ENCODE assay signal across 8 cellular contexts in genomic region chr18:46071615-46071893, GRCh38. TPM values are rescaled to one million over a fixed set of nuclear protein-coding genes. Genes with fewer than 3 reads are reported as not detected.
A peak's percentile ranks its signal among the peaks of the same experiment; 100 is the strongest.
DNase-seq lines count a peak whose midpoint lies in the region; ATAC-seq, FAIRE-seq and TF ChIP-seq lines count a peak whose summit lies in the region.

No MANE protein-coding gene starts in this region.

- H3K9me3 Mint-ChIP-seq in astrocyte (ENCODE audit: unreplicated experiment): no peaks in the 10 kb centered on the region

- TF ChIP-seq CTCF in astrocyte (IDR thresholded peaks at IDR 0.05; ENCODE audit: insufficient read depth, low read depth, low read length): no peak
- no peak for TF ChIP-seq CTCF in left lung (IDR thresholded peaks at IDR 0.05)
- TF ChIP-seq CTCF in thoracic aorta (IDR thresholded peaks at IDR 0.05): no peak

- H3K27ac Mint-ChIP-seq in astrocyte (ENCODE audit: unreplicated experiment): no peak overlapping the region

- no peaks in the 10 kb centered on the region for H3K36me3 ChIP-seq in astrocyte (ENCODE audit: insufficient read depth, low read length)
- H3K36me3 ChIP-seq in left lung: no peaks in the 10 kb centered on the region
- H3K36me3 ChIP-seq in thoracic aorta: no peaks in the 10 kb centered on the region

- no peak for FAIRE-seq in astrocyte (lab: Jason Lieb, UNC)

- H3K79me2 ChIP-seq in astrocyte (ENCODE audit: insufficient read depth, low read length): peaks cover 11% of the 10 kb centered on the region

- H3K4me3 ChIP-seq in GM08714 (ENCODE audit: low read length) (peak overlapping the region; percentile 76), astrocyte (ENCODE audit: insufficient read depth, low read depth, low read length) (peak overlapping the region; percentile 71), left lung (peak overlapping the region; percentile 74 to 85), thoracic aorta (peak overlapping the region; percentile 79)

- peaks cover 2% of the 10 kb centered on the region for H3K36me3 Mint-ChIP-seq in astrocyte (ENCODE audit: low read depth, unreplicated experiment)

- peak overlapping the region; percentile 97 for H3K4me2 ChIP-seq in astrocyte (ENCODE audit: low read length)

- H3K4me1 ChIP-seq in astrocyte (ENCODE audit: insufficient read depth, low read length): peaks cover 20% of the 10 kb centered on the region
- peaks cover 10 to 48% of the 10 kb centered on the region in 2 donors for H3K4me1 ChIP-seq in left lung
- peaks cover 7 to 25% of the 10 kb centered on the region in 2 donors for H3K4me1 ChIP-seq in thoracic aorta (ENCODE audit: control insufficient read depth in 1 of 2, low read depth in 2 of 2)

- no peak overlapping the region for H3K27ac ChIP-seq in astrocyte (ENCODE audit: low read depth, low read length)
- peak overlapping the region; percentile 33 to 86 for H3K27ac ChIP-seq in left lung
- peak overlapping the region in 1 of 2 donors; percentile 9 for H3K27ac ChIP-seq in thoracic aorta

- H3K9me3 ChIP-seq in astrocyte (ENCODE audit: insufficient read depth, low read depth, low read length) (no peaks in the 10 kb centered on the region), left lung (no peaks in the 10 kb centered on the region), thoracic aorta (no peaks in the 10 kb centered on the region)

- no peaks in the 10 kb centered on the region for H3K27me3 ChIP-seq in astrocyte (ENCODE audit: insufficient read depth, low read length)
- no peaks in the 10 kb centered on the region for H3K27me3 ChIP-seq in left lung
- H3K27me3 ChIP-seq in thoracic aorta (replicated peaks; ENCODE audit: insufficient read depth): no peaks in the 10 kb centered on the region

- peak overlapping the region; percentile 79 for H3K4me3 Mint-ChIP-seq in astrocyte (ENCODE audit: unreplicated experiment)

- peaks cover 8% of the 10 kb centered on the region for H4K20me1 ChIP-seq in astrocyte (ENCODE audit: insufficient read depth, low read length)

- no peak for DNase-seq in astrocyte (ENCODE audit: low read depth)
- DNase-seq in left lung: no peak
- no peak for DNase-seq in thoracic aorta (ENCODE audit: low spot score)
- no peak for DNase-seq in HuH-7.5 (ENCODE audit: low spot score)
- DNase-seq in glomerular visceral epithelial cell (ENCODE audit: extremely low spot score): no peak
- DNase-seq in globus pallidus (ENCODE audit: low spot score): no peak

- peak overlapping the region; percentile 91 for H2AFZ ChIP-seq in astrocyte (ENCODE audit: low read depth, low read length)

- peak overlapping the region; percentile 85 for H3K9ac ChIP-seq in astrocyte (ENCODE audit: low read length)

- intact Hi-C loops in left lung (cut with DNase I): loop anchor here (10.0 kb wide), 2 partner anchors 117 to 407 kb away; no protein-coding TSS in a partner anchor

- ATAC-seq in HG03108 (IDR thresholded peaks at IDR 0.05; ENCODE audit: unreplicated experiment) (peak; percentile 5), left lung (peak; percentile 7), thoracic aorta (ENCODE audit: insufficient number of reproducible peaks, low FRiP score, low read depth) (no peak)

- H3K4me1 Mint-ChIP-seq in astrocyte (ENCODE audit: low read depth, unreplicated experiment): peaks cover 8% of the 10 kb centered on the region

- no peaks in the 10 kb centered on the region for H3K27me3 Mint-ChIP-seq in astrocyte (ENCODE audit: low read depth, unreplicated experiment)

RNA-seq across cellular contexts. Expression of gene PSTPIP2, which starts 0.5 kb away (rescaled TPM):
- 7.2 and 9.1 TPM in 2 replicates for total RNA-seq in astrocyte
- total RNA-seq in left lung: 10 to 100 TPM; 14.2 to 21.8 TPM
- total RNA-seq in thoracic aorta: 10 to 100 TPM; 11.9 to 21.5 TPM

RNA-seq across cellular contexts. Expression of gene ATP5F1A, which starts 26.5 kb away (rescaled TPM):
- 474 and 484 TPM in 2 replicates for total RNA-seq in astrocyte
- total RNA-seq in left lung: 100 to 1,000 TPM; 310 to 340 TPM
- total RNA-seq in thoracic aorta: 100 to 1,000 TPM; 240 to 264 TPM

RNA-seq across cellular contexts. Expression of gene HAUS1, which starts 32.6 kb away (rescaled TPM):
- 23.5 and 23.9 TPM in 2 replicates for total RNA-seq in astrocyte
- 10 to 100 TPM; 19.0 to 26.5 TPM for total RNA-seq in left lung
- 10 to 100 TPM; 12.9 to 21.3 TPM for total RNA-seq in thoracic aorta
